Comparison of ENCODE assay signal across 1 cellular context in genomic region chr5:136053336-136054121, GRCh38.
TF ChIP-seq lines count a peak whose summit lies in the region.

No MANE protein-coding gene starts in this region.

TF ChIP-seq in H1, 55 proteins besides CTCF, POLR2A, EP300 and RAD21 (continued from another document):
- TF ChIP-seq ATF3 (IDR thresholded peaks at IDR 0.05; ENCODE audit: insufficient read depth, low read depth, low read length) (no peak), EZH2 (IDR thresholded peaks at IDR 0.05; ENCODE audit: low read depth, low read length, severe bottlenecking) (no peak), RBBP5 (IDR thresholded peaks at IDR 0.05; ENCODE audit: borderline replicate concordance, low read depth, low read length) (no peak), RNF2 (IDR thresholded peaks at IDR 0.05; ENCODE audit: borderline replicate concordance, low read depth, low read length, missing control alignments, poor library complexity, severe bottlenecking) (no peak), CHD1 (IDR thresholded peaks at IDR 0.05; ENCODE audit: low read depth, low read length) (no peak), RFX5 (IDR thresholded peaks at IDR 0.05; ENCODE audit: borderline replicate concordance, low read depth, low read length) (no peak), SIX5 (IDR thresholded peaks at IDR 0.05; ENCODE audit: low read depth, low read length) (no peak), TEAD4 (IDR thresholded peaks at IDR 0.05; ENCODE audit: low read depth, low read length) (no peak)
